Comparison of ENCODE assay signal across 23 cellular contexts in genomic region chr7:102377-102711, GRCh38.
DNase-seq lines count a peak whose midpoint lies in the region; ATAC-seq and TF ChIP-seq lines count a peak whose summit lies in the region.
"Had no signal": no experiment of that assay in that cellular context is flagged by ENCODE, and none has a peak within 500 bp of the region (broad histone marks: within the 10 kb centered on the region; RNA-seq: fewer than 3 reads in every experiment).

No MANE protein-coding gene starts in this region.

- intact Hi-C loops in Right ventricle myocardium superior (cut with DNase I) (no loop called here), PC-9 (cut with micrococcal nuclease; ENCODE audit: unreplicated experiment) (loop anchor here (5.0 kb wide), 1 partner anchor 40 kb away; no protein-coding TSS in a partner anchor), esophagus muscularis mucosa (cut with DNase I) (no loop called here)

- H3K27ac ChIP-seq in right atrium auricular region: no peak overlapping the region
- peak overlapping the region; percentile 63 for H3K27ac ChIP-seq in PC-9
- H3K27ac ChIP-seq in esophagus muscularis mucosa (replicated peaks in 1 of 4): no peak overlapping the region
- H3K27ac ChIP-seq: left ventricle myocardium inferior, parathyroid adenoma, testis had no signal

- H3K9me2 ChIP-seq in PC-9 (ENCODE audit: insufficient read depth): no peaks in the 10 kb centered on the region

- POLR2A ChIA-PET in PC-9 (lab: Charles Lee; ENCODE audit: unreplicated experiment): no interaction called here

- H3K9me3 ChIP-seq in right atrium auricular region: peaks cover 0 to 9% of the 10 kb centered on the region in 2 donors
- H3K9me3 ChIP-seq in PC-9 (ENCODE audit: insufficient read depth, low read depth): peaks cover 12% of the 10 kb centered on the region
- H3K9me3 ChIP-seq in esophagus muscularis mucosa: peaks cover 0 to 15% (median 11%) of the 10 kb centered on the region in 4 donors
- H3K9me3 ChIP-seq: testis had no signal

- TF ChIP-seq EP300 in esophagus muscularis mucosa (IDR thresholded peaks at IDR 0.05): no peak

- DNase-seq in right atrium auricular region (ENCODE audit: low spot score) (peak; percentile 53), Right ventricle myocardium superior (no peak), PC-9 (no peak), esophagus muscularis mucosa (ENCODE audit: extremely low spot score) (peak; percentile 81), NCI-H69 (lab: John Stamatoyannopoulos, UW) (no peak), activated gamma-delta T cell treated with Interleukin-2 at 50 U/mL for 16 hours (no peak)
- no peak for DNase-seq in effector CD8-positive, alpha-beta T cell (lab: John Stamatoyannopoulos, UW)
- DNase-seq: activated CD4-positive, alpha-beta T cell treated with anti-CD3 and anti-CD28 coated beads for 1 hour; activated naive CD8-positive, alpha-beta T cell treated with anti-CD3 and anti-CD28 coated beads, Interleukin-2, amount 10 ng/mL, durations not matched to agents 7 days and 5 days; DMS153; effector memory CD4-positive, alpha-beta T cell; hippocampal formation; left ventricle myocardium inferior; midbrain; NCI-H1105; NCI-H2029; NCI-H2227 treated with DMSO at 0.1 percent for 48 hours; SIG-M5; stimulated activated CD4-positive, alpha-beta T cell treated with anti-CD3 and anti-CD28 coated beads, Interleukin-4, amount 100 ng/mL, for 1 hour; stimulated activated naive B cell treated with anti-CD40 and anti-IgM and Interleukin-4, amounts not matched to agents 10 μg/mL and 1 μg/mL and 100 μg/mL, for 72 hours; testis had no signal

- no peaks in the 10 kb centered on the region for H4K20me1 ChIP-seq in PC-9 (ENCODE audit: insufficient read depth)

- H3K36me3 ChIP-seq in right atrium auricular region (no peaks in the 10 kb centered on the region), PC-9 (ENCODE audit: low read depth) (no peaks in the 10 kb centered on the region), esophagus muscularis mucosa (no peaks in the 10 kb centered on the region)
- H3K36me3 ChIP-seq: left ventricle myocardium inferior had no signal

- H3K4me2 ChIP-seq in PC-9: no peak overlapping the region; the same call in 1 of the 2 replicates

- H3K4me1 ChIP-seq in right atrium auricular region (no peaks in the 10 kb centered on the region), PC-9 (replicated peaks; ENCODE audit: insufficient read depth) (peaks cover 33% of the 10 kb centered on the region), esophagus muscularis mucosa (no peaks in the 10 kb centered on the region)
- H3K4me1 ChIP-seq: left ventricle myocardium inferior, parathyroid adenoma, testis had no signal

- 89% methylated on average over 5 of the region's 5 CpGs for WGBS in esophagus muscularis mucosa

- CTCF ChIA-PET in PC-9 (lab: Charles Lee): interaction anchor here (0.5 kb wide), 1 partner anchor 125 kb away, joined by 3 read pairs; no protein-coding TSS in a partner anchor

- no peak for ATAC-seq in Right ventricle myocardium superior (ENCODE audit: poor library complexity)
- ATAC-seq: right cardiac atrium; stimulated activated naive B cell treated with anti-CD40 and anti-IgM and Interleukin-4, amounts not matched to agents 10 μg/mL and 1 μg/mL and 100 μg/mL, for 72 hours had no signal

- H3F3A ChIP-seq in PC-9 (ENCODE audit: insufficient read depth, low read depth): peaks cover 33% of the 10 kb centered on the region

- no TSS peak for BruUV-seq in PC-9 (replicated peaks; lab: Mats Ljungman, UMichigan)

- no peak overlapping the region for H2AFZ ChIP-seq in PC-9
- H2AFZ ChIP-seq: parathyroid adenoma had no signal

- no peaks in the 10 kb centered on the region for H3K27me3 ChIP-seq in right atrium auricular region
- H3K27me3 ChIP-seq in PC-9 (ENCODE audit: insufficient read depth, low read depth): no peaks in the 10 kb centered on the region
- H3K27me3 ChIP-seq in esophagus muscularis mucosa: no peaks in the 10 kb centered on the region
- H3K27me3 ChIP-seq: testis had no signal

- no peaks in the 10 kb centered on the region for H3K79me2 ChIP-seq in PC-9 (ENCODE audit: low read depth)
- H3K79me2 ChIP-seq: parathyroid adenoma had no signal

- no peak for TF ChIP-seq POLR2A in esophagus muscularis mucosa (IDR thresholded peaks at IDR 0.05; ENCODE audit: low read depth)

- H3K4me3 ChIP-seq in right atrium auricular region (no peak overlapping the region), PC-9 (no peak overlapping the region), esophagus muscularis mucosa (no peak overlapping the region)
- H3K4me3 ChIP-seq: left ventricle myocardium inferior, testis had no signal

- no peak for TF ChIP-seq CTCF in right atrium auricular region (IDR thresholded peaks at IDR 0.05)
- no peak for TF ChIP-seq CTCF in PC-9 (conservative IDR thresholded peaks at IDR 0.05)
- TF ChIP-seq CTCF in esophagus muscularis mucosa (IDR thresholded peaks at IDR 0.05): no peak

Comparison
In these comparisons a context has a peak if more than half of its experiments do, and no peak if none do; other contexts are left out.
1. DNase-seq: peak in right atrium auricular region (single experiment) and esophagus muscularis mucosa (single experiment); none in Right ventricle myocardium superior (single experiment), PC-9 (0 of 2), NCI-H69 (single experiment), effector CD8-positive, alpha-beta T cell (single experiment) and activated gamma-delta T cell treated with Interleukin-2 at 50 U/mL for 16 hours (single experiment).